In genomic region chr22:49998718-49999062, GRCh38 we compare ENCODE assay signal across 1 cellular context.
TF ChIP-seq lines count a peak whose summit lies in the region.

No MANE protein-coding gene starts in this region.

TF ChIP-seq in IMR-90, 13 proteins besides CTCF, POLR2A, EP300 and RAD21:
- TF ChIP-seq USF2 (IDR thresholded peaks at IDR 0.05; ENCODE audit: low read depth, low read length), result no peak
